In genomic region chr2:175414872-175415487, GRCh38 we compare ENCODE assay signal across 1 cellular context.
TF ChIP-seq lines count a peak whose summit lies in the region.

No MANE protein-coding gene starts in this region.

TF ChIP-seq in GM12878, 131 proteins besides CTCF, POLR2A, EP300 and RAD21 (continued from another document):
- TF ChIP-seq, protein P1, sequence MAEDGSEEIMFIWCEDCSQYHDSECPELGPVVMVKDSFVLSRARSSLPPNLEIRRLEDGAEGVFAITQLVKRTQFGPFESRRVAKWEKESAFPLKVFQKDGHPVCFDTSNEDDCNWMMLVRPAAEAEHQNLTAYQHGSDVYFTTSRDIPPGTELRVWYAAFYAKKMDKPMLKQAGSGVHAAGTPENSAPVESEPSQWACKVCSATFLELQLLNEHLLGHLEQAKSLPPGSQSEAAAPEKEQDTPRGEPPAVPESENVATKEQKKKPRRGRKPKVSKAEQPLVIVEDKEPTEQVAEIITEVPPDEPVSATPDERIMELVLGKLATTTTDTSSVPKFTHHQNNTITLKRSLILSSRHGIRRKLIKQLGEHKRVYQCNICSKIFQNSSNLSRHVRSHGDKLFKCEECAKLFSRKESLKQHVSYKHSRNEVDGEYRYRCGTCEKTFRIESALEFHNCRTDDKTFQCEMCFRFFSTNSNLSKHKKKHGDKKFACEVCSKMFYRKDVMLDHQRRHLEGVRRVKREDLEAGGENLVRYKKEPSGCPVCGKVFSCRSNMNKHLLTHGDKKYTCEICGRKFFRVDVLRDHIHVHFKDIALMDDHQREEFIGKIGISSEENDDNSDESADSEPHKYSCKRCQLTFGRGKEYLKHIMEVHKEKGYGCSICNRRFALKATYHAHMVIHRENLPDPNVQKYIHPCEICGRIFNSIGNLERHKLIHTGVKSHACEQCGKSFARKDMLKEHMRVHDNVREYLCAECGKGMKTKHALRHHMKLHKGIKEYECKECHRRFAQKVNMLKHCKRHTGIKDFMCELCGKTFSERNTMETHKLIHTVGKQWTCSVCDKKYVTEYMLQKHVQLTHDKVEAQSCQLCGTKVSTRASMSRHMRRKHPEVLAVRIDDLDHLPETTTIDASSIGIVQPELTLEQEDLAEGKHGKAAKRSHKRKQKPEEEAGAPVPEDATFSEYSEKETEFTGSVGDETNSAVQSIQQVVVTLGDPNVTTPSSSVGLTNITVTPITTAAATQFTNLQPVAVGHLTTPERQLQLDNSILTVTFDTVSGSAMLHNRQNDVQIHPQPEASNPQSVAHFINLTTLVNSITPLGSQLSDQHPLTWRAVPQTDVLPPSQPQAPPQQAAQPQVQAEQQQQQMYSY (CRISPR knock-in tag; IDR thresholded peaks at IDR 0.05) = no peak
- TF ChIP-seq GABPA (IDR thresholded peaks at IDR 0.05; ENCODE audit: low read depth) (no peak), ZNF217 (IDR thresholded peaks at IDR 0.05) (no peak), SMC3 (IDR thresholded peaks at IDR 0.05; ENCODE audit: borderline replicate concordance, low read length) (peak; percentile 50)
- TF ChIP-seq, protein P2, sequence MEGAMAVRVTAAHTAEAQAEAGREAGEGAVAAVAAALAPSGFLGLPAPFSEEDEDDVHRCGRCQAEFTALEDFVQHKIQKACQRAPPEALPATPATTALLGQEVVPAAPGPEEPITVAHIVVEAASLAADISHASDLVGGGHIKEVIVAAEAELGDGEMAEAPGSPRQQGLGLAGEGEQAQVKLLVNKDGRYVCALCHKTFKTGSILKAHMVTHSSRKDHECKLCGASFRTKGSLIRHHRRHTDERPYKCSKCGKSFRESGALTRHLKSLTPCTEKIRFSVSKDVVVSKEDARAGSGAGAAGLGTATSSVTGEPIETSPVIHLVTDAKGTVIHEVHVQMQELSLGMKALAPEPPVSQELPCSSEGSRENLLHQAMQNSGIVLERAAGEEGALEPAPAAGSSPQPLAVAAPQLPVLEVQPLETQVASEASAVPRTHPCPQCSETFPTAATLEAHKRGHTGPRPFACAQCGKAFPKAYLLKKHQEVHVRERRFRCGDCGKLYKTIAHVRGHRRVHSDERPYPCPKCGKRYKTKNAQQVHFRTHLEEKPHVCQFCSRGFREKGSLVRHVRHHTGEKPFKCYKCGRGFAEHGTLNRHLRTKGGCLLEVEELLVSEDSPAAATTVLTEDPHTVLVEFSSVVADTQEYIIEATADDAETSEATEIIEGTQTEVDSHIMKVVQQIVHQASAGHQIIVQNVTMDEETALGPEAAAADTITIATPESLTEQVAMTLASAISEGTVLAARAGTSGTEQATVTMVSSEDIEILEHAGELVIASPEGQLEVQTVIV (IDR thresholded peaks at IDR 0.05; ENCODE audit: borderline replicate concordance, partially characterized antibody) = no peak
